In the genomic region with DNA sequence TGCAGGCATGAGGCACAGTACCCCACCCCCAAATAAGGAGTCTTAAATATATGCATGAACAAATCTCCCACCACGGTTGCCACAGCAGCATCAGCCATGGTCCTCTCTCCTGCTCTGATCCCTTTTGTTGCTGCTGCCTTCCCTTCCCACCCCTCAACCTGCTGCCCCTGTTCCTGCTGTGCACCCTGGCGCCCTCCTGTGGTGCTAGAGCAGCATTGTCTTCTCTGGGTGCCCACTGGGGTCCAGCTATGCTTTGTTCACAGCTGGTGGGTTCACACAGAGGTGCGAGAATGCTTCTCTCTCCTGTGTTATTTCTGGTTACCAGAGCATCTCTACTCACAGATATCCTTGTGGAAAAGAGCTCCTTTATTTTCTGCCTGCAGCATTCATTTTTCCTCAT, we compare ENCODE assay signal across 10 cellular contexts.
A peak's percentile ranks its signal among the peaks of the same experiment; 100 is the strongest.
DNase-seq lines count a peak whose midpoint lies in the region; ATAC-seq and TF ChIP-seq lines count a peak whose summit lies in the region.
"Had no signal": no experiment of that assay in that cellular context is flagged by ENCODE, and none has a peak within 500 bp of the region (broad histone marks: within the 10 kb centered on the region; RNA-seq: fewer than 3 reads in every experiment).

No MANE protein-coding gene starts in this region.

- no peak for ATAC-seq in HG02870 (IDR thresholded peaks at IDR 0.05; ENCODE audit: unreplicated experiment)

- no peak overlapping the region for H2AFZ ChIP-seq in hepatocyte

- H3K79me2 ChIP-seq in hepatocyte = no peaks in the 10 kb centered on the region

- no peaks in the 10 kb centered on the region for H4K20me1 ChIP-seq in hepatocyte (ENCODE audit: insufficient read depth, poor library complexity, severe bottlenecking)

- H3K4me1 ChIP-seq in BE2C (no peaks in the 10 kb centered on the region), hepatocyte (ENCODE audit: insufficient read depth) (no peaks in the 10 kb centered on the region), esophagus squamous epithelium (peaks cover 0 to 9% (median 0%) of the 10 kb centered on the region in 3 donors)
- H3K4me1 ChIP-seq in effector memory CD4-positive, alpha-beta T cell (ENCODE audit: control insufficient read depth, insufficient read depth, low read length, poor library complexity, severe bottlenecking) = no peaks in the 10 kb centered on the region
- H3K4me1 ChIP-seq: pancreas had no signal

- H3K27ac ChIP-seq in hepatocyte (no peak overlapping the region), esophagus squamous epithelium (no peak overlapping the region)
- H3K27ac ChIP-seq in effector memory CD4-positive, alpha-beta T cell (ENCODE audit: insufficient read depth, low read length, poor library complexity, severe bottlenecking) = no peak overlapping the region
- H3K27ac ChIP-seq: pancreas, thoracic aorta had no signal

- H3K27me3 ChIP-seq in BE2C = no peaks in the 10 kb centered on the region
- H3K27me3 ChIP-seq in hepatocyte = no peaks in the 10 kb centered on the region
- no peaks in the 10 kb centered on the region for H3K27me3 ChIP-seq in effector memory CD4-positive, alpha-beta T cell (replicated peaks; ENCODE audit: control insufficient read depth, insufficient read depth, low read length, poor library complexity, severe bottlenecking)
- no peaks in the 10 kb centered on the region for H3K27me3 ChIP-seq in esophagus squamous epithelium
- H3K27me3 ChIP-seq: pancreas had no signal

- no peak overlapping the region for H3K4me2 ChIP-seq in hepatocyte

- 56% methylated on average over 3 of the region's 3 CpGs for WGBS in hepatocyte (ENCODE audit: low lambda C conversion rate, missing lambda C conversion rate)
- WGBS in esophagus squamous epithelium, 2 donors = 44 to 48% methylated on average over 3 of the region's 3 CpGs

- TF ChIP-seq CTCF in BE2C (IDR thresholded peaks at IDR 0.05; ENCODE audit: low read depth, low read length) (peak; percentile 83), GM12872 (IDR thresholded peaks at IDR 0.05; ENCODE audit: insufficient read depth, low read depth, low read length) (peak; percentile 52; the same call in 2 of the 3 replicates), hepatocyte (IDR thresholded peaks at IDR 0.05; ENCODE audit: poor library complexity) (peak; percentile 27), esophagus squamous epithelium (IDR thresholded peaks at IDR 0.05) (peak in 1 of 6 experiments; percentile 35)

- intact Hi-C loops in esophagus squamous epithelium (cut with DNase I) = no loop called here

- peak; percentile 70 for DNase-seq in BE2C
- DNase-seq in OCI-M1 (lab: John Stamatoyannopoulos, UW) = peak; percentile 46
- DNase-seq in hepatocyte (ENCODE audit: low spot score) = no peak
- no peak for DNase-seq in GDM1 (lab: John Stamatoyannopoulos, UW)
- DNase-seq in effector memory CD4-positive, alpha-beta T cell = no peak
- no peak for DNase-seq in esophagus squamous epithelium (lab: John Stamatoyannopoulos, UW)
- DNase-seq: pancreas had no signal

- H3K4me3 ChIP-seq in BE2C (ENCODE audit: low read depth, low read length) = no peak overlapping the region
- H3K4me3 ChIP-seq in hepatocyte = no peak overlapping the region
- H3K4me3 ChIP-seq in effector memory CD4-positive, alpha-beta T cell (ENCODE audit: insufficient read depth, low read depth, low read length, poor library complexity, severe bottlenecking) = no peak overlapping the region
- no peak overlapping the region for H3K4me3 ChIP-seq in esophagus squamous epithelium
- H3K4me3 ChIP-seq: pancreas, thoracic aorta had no signal

- H3K36me3 ChIP-seq in BE2C (no peaks in the 10 kb centered on the region), hepatocyte (replicated peaks; ENCODE audit: insufficient read depth, low read depth) (no peaks in the 10 kb centered on the region), esophagus squamous epithelium (peaks cover 0 to 33% (median 0%) of the 10 kb centered on the region in 3 donors)
- no peaks in the 10 kb centered on the region for H3K36me3 ChIP-seq in effector memory CD4-positive, alpha-beta T cell (ENCODE audit: control insufficient read depth, insufficient read depth, low read length)
- H3K36me3 ChIP-seq: thoracic aorta had no signal

- no peaks in the 10 kb centered on the region for H3K9me2 ChIP-seq in hepatocyte (replicated peaks; ENCODE audit: insufficient read depth)

- TF ChIP-seq POLR2A in esophagus squamous epithelium (IDR thresholded peaks at IDR 0.05) = no peak

- no peaks in the 10 kb centered on the region for H3K9me3 ChIP-seq in BE2C
- H3K9me3 ChIP-seq in hepatocyte (ENCODE audit: low read depth) = no peaks in the 10 kb centered on the region
- no peaks in the 10 kb centered on the region for H3K9me3 ChIP-seq in effector memory CD4-positive, alpha-beta T cell (ENCODE audit: control insufficient read depth, low read length)
- no peaks in the 10 kb centered on the region for H3K9me3 ChIP-seq in esophagus squamous epithelium
- H3K9me3 ChIP-seq: pancreas, thoracic aorta had no signal

Comparison
In these comparisons a context has a peak if more than half of its experiments do, and no peak if none do; other contexts are left out.
1. DNase-seq: peak in BE2C (single experiment) and OCI-M1 (single experiment); none in hepatocyte (single experiment), GDM1 (single experiment), effector memory CD4-positive, alpha-beta T cell (0 of 3) and esophagus squamous epithelium (single experiment).